ENCODE assay signal across 11 cellular contexts in genomic region chr2:227805578-227805977, GRCh38. TPM values are rescaled to one million over a fixed set of nuclear protein-coding genes. Genes with fewer than 3 reads are reported as not detected.
DNase-seq lines count a peak whose midpoint lies in the region; ATAC-seq and TF ChIP-seq lines count a peak whose summit lies in the region.
"Had no signal": no experiment of that assay in that cellular context is flagged by ENCODE, and none has a peak within 500 bp of the region (broad histone marks: within the 10 kb centered on the region; RNA-seq: fewer than 3 reads in every experiment).

No MANE protein-coding gene starts in this region.

- no peak overlapping the region for H3K4me3 Mint-ChIP-seq in Calu3 (ENCODE audit: low read depth, unreplicated experiment)
- H3K4me3 Mint-ChIP-seq in activated CD4-positive, alpha-beta memory T cell treated with anti-CD3 and anti-CD28 coated beads for 36 hours = peak overlapping the region; percentile 72
- H3K4me3 Mint-ChIP-seq in naive thymus-derived CD4-positive, alpha-beta T cell = peak overlapping the region in 9 of 10 donors; percentile 41 to 80 (median 72)

- POLR2A ChIA-PET in activated CD4-positive, alpha-beta memory T cell treated with anti-CD3 and anti-CD28 coated beads for 36 hours (lab: Charles Lee) = interaction anchor here (0.7 to 3.5 kb wide), 6 partner anchors 10 to 23 kb away, joined by 3 to 29 read pairs (median 8); no protein-coding TSS in a partner anchor
- POLR2A ChIA-PET in naive thymus-derived CD4-positive, alpha-beta T cell (lab: Charles Lee) = interaction anchor here (0.7 kb wide), 1 partner anchor 868 kb away, joined by 6 read pairs; no protein-coding TSS in a partner anchor

- no peaks in the 10 kb centered on the region for H3K27me3 Mint-ChIP-seq in Calu3 (ENCODE audit: unreplicated experiment)
- peaks cover 1% of the 10 kb centered on the region for H3K27me3 Mint-ChIP-seq in activated CD4-positive, alpha-beta memory T cell treated with anti-CD3 and anti-CD28 coated beads for 36 hours
- peaks cover 0 to 19% (median 2%) of the 10 kb centered on the region in 5 donors for H3K27me3 Mint-ChIP-seq in naive thymus-derived CD4-positive, alpha-beta T cell

- DNase-seq in Calu3 (no peak), COLO668 (lab: John Stamatoyannopoulos, UW; ENCODE audit: unreplicated experiment) (no peak)
- peak; percentile 66 for DNase-seq in activated CD4-positive, alpha-beta memory T cell treated with anti-CD3 and anti-CD28 coated beads for 36 hours
- peak in 4 of 9 donors; percentile 11 to 13 (median 12) for DNase-seq in naive thymus-derived CD4-positive, alpha-beta T cell
- DNase-seq: GDM1, NCI-H524 treated with DMSO at 0.1 percent for 48 hours, occipital lobe had no signal

- peaks cover 20% of the 10 kb centered on the region for H3K36me3 Mint-ChIP-seq in Calu3 (ENCODE audit: insufficient read depth, unreplicated experiment)
- H3K36me3 Mint-ChIP-seq in activated CD4-positive, alpha-beta memory T cell treated with anti-CD3 and anti-CD28 coated beads for 36 hours = peaks cover 5% of the 10 kb centered on the region
- H3K36me3 Mint-ChIP-seq in naive thymus-derived CD4-positive, alpha-beta T cell = no peaks in the 10 kb centered on the region

- H3K4me3 ChIP-seq in naive thymus-derived CD4-positive, alpha-beta T cell (ENCODE audit: low read length) = peak overlapping the region; percentile 12

- peak overlapping the region; percentile 50 for H3K27ac Mint-ChIP-seq in Calu3 (ENCODE audit: unreplicated experiment)
- H3K27ac Mint-ChIP-seq in activated CD4-positive, alpha-beta memory T cell treated with anti-CD3 and anti-CD28 coated beads for 36 hours = peak overlapping the region; percentile 81
- peak overlapping the region in 6 of 9 donors; percentile 2 to 81 (median 50) for H3K27ac Mint-ChIP-seq in naive thymus-derived CD4-positive, alpha-beta T cell

- H3K36me3 ChIP-seq in naive thymus-derived CD4-positive, alpha-beta T cell (ENCODE audit: control insufficient read depth in 2 of 3, insufficient read depth in 3 of 3, low read length in 3 of 3) = no peaks in the 10 kb centered on the region

- H3K9me3 Mint-ChIP-seq in Calu3 (ENCODE audit: low read depth, unreplicated experiment) = no peaks in the 10 kb centered on the region
- H3K9me3 Mint-ChIP-seq in activated CD4-positive, alpha-beta memory T cell treated with anti-CD3 and anti-CD28 coated beads for 36 hours = no peaks in the 10 kb centered on the region
- peaks cover 0 to 4% (median 0%) of the 10 kb centered on the region in 11 donors for H3K9me3 Mint-ChIP-seq in naive thymus-derived CD4-positive, alpha-beta T cell

- no peaks in the 10 kb centered on the region for H3K9me3 ChIP-seq in naive thymus-derived CD4-positive, alpha-beta T cell (ENCODE audit: control insufficient read depth in 2 of 3, low read length in 3 of 3)

- CTCF ChIA-PET in Calu3 (lab: Charles Lee) = interaction anchor here (1.8 kb wide), 1 partner anchor 9 kb away, joined by 4 read pairs; no protein-coding TSS in a partner anchor
- CTCF ChIA-PET in activated CD4-positive, alpha-beta memory T cell treated with anti-CD3 and anti-CD28 coated beads for 36 hours (lab: Charles Lee) = interaction anchor here (0.6 to 2.7 kb wide), 9 partner anchors 12 to 399 kb away, joined by 3 to 15 read pairs (median 4); no protein-coding TSS in a partner anchor
- CTCF ChIA-PET in naive thymus-derived CD4-positive, alpha-beta T cell (lab: Charles Lee) = no interaction called here

- H3K4me1 ChIP-seq in naive thymus-derived CD4-positive, alpha-beta T cell (ENCODE audit: control insufficient read depth in 2 of 2, insufficient read depth in 2 of 2, low read length in 2 of 2) = peaks cover 0 to 5% of the 10 kb centered on the region in 2 donors

- intact Hi-C loops in Calu3 (cut with micrococcal nuclease; ENCODE audit: unreplicated experiment) = no loop called here
- intact Hi-C loops in activated CD4-positive, alpha-beta memory T cell treated with anti-CD3 and anti-CD28 coated beads for 36 hours (cut with micrococcal nuclease) = loop anchor here (1.0 to 5.0 kb wide), 3 partner anchors 13 to 42 kb away; no protein-coding TSS in a partner anchor
- intact Hi-C loops in naive thymus-derived CD4-positive, alpha-beta T cell (cut with micrococcal nuclease) = loop anchor here in 1 of 2 donors (1.0 kb wide), 1 partner anchor 22 kb away; no protein-coding TSS in a partner anchor

- H3K4me1 Mint-ChIP-seq in Calu3 (ENCODE audit: low read depth, unreplicated experiment) = peaks cover 49% of the 10 kb centered on the region
- H3K4me1 Mint-ChIP-seq in activated CD4-positive, alpha-beta memory T cell treated with anti-CD3 and anti-CD28 coated beads for 36 hours (ENCODE audit: low read depth) = peaks cover 14% of the 10 kb centered on the region
- H3K4me1 Mint-ChIP-seq in naive thymus-derived CD4-positive, alpha-beta T cell = peaks cover 0 to 11% (median 7%) of the 10 kb centered on the region in 7 donors

- peak; percentile 47 for ATAC-seq in HG03442 (IDR thresholded peaks at IDR 0.05; ENCODE audit: unreplicated experiment)
- ATAC-seq in naive thymus-derived CD4-positive, alpha-beta T cell = peak; percentile 78
- no peak for ATAC-seq in GM21367 (IDR thresholded peaks at IDR 0.05; ENCODE audit: unreplicated experiment)
- ATAC-seq in GM18858 (IDR thresholded peaks at IDR 0.05; ENCODE audit: unreplicated experiment) = no peak
- no peak for ATAC-seq in HG02840 (IDR thresholded peaks at IDR 0.05; ENCODE audit: low FRiP score, unreplicated experiment)

- TF ChIP-seq CTCF in Calu3 (IDR thresholded peaks at IDR 0.05; ENCODE audit: unreplicated experiment) = no peak

- H3K27ac ChIP-seq in naive thymus-derived CD4-positive, alpha-beta T cell (ENCODE audit: low read depth, low read length) = no peak overlapping the region

- H3K27me3 ChIP-seq in naive thymus-derived CD4-positive, alpha-beta T cell (ENCODE audit: control insufficient read depth in 2 of 2, insufficient read depth in 2 of 2, low read length in 2 of 2) = no peaks in the 10 kb centered on the region

- BruUV-seq in Calu3 (replicated peaks; lab: Mats Ljungman, UMichigan) = no TSS peak

RNA-seq across cellular contexts. Expression of gene CCL20, which starts 8.1 kb away (rescaled TPM):
- total RNA-seq in Calu3 (2022) = 25.4 and 39.9 TPM in 2 replicates
- 10 to 100 TPM; 72.0 to 74.7 TPM for total RNA-seq in activated CD4-positive, alpha-beta memory T cell treated with anti-CD3 and anti-CD28 coated beads for 36 hours
- 1 to 10 TPM in 2 of 5 experiments, under 1 TPM in 1, not detected in 2; 0.36 to 1.9 (median 1.4) TPM for total RNA-seq in naive thymus-derived CD4-positive, alpha-beta T cell
- not detected for polyA plus RNA-seq in naive thymus-derived CD4-positive, alpha-beta T cell
- total RNA-seq: occipital lobe had no signal

RNA-seq across cellular contexts. Expression of gene SCYGR8, which starts 59.9 kb away (rescaled TPM):
- total RNA-seq in Calu3 (2022) = not detected in 2 replicates
- total RNA-seq in activated CD4-positive, alpha-beta memory T cell treated with anti-CD3 and anti-CD28 coated beads for 36 hours = not detected
- not detected for total RNA-seq in naive thymus-derived CD4-positive, alpha-beta T cell
- not detected for polyA plus RNA-seq in naive thymus-derived CD4-positive, alpha-beta T cell
- total RNA-seq: occipital lobe had no signal

Comparison
In these comparisons a context has a peak if more than half of its experiments do, and no peak if none do; other contexts are left out.
1. ATAC-seq: peak in HG03442 (single experiment) and naive thymus-derived CD4-positive, alpha-beta T cell (single experiment); none in GM21367 (single experiment), GM18858 (single experiment) and HG02840 (single experiment).
2. Peak in every context shown above with its lines, with median percentiles within 50 percentile points of each other: H3K27ac Mint-ChIP-seq.